1 cellular context compared by ENCODE assay signal in the genomic region with DNA sequence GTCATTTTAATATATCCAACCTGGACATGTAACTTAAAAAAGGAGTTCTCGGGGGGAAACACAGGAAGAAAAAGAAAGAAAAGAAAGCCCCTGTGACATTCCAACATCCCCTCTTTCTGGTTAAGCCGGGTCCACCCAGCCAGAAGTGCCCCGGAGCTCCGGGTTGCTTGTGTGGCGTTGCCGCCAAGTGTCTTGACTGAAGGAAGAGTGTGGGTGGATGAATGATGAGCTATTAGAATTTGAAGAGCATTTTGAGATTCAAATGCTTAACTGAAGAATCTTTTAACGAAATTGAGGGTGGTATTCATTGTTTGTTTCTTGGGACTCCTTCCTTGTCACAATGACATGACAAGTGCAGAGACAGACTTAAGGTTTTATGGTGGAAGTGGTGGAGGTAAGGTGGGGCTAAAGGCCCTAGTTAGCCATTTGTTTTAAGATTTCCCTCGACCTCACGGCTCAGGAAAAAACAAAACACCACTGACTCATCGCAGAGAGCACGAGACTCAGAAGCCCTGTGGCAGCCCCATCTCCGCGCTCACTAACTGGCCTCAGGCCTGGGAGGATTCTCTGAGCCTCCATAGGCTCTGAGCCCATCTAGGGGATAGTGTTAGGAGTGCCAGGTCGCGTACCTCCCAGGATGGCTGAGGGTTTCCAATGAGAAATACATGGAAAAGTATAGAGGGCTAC.
TF ChIP-seq lines count a peak whose summit lies in the region.

No MANE protein-coding gene starts in this region.

TF ChIP-seq in H1, 55 proteins besides CTCF, POLR2A, EP300 and RAD21:
- peak; percentile 41 for TF ChIP-seq ASH2L (IDR thresholded peaks at IDR 0.05; ENCODE audit: low read length)
- no peak for TF ChIP-seq SP1 (IDR thresholded peaks at IDR 0.05; ENCODE audit: low read depth, low read length)
